ENCODE assay signal across 1 cellular context in genomic region chr16:70694088-70694487, GRCh38.
A peak's percentile ranks its signal among the peaks of the same experiment; 100 is the strongest.
TF ChIP-seq lines count a peak whose summit lies in the region.

No MANE protein-coding gene starts in this region.

TF ChIP-seq in SK-N-SH, 30 proteins besides CTCF, POLR2A, EP300 and RAD21 (continued from another document):
- TF ChIP-seq ZBTB33 (IDR thresholded peaks at IDR 0.05; ENCODE audit: borderline replicate concordance, low read depth) (no peak), SMC3 (IDR thresholded peaks at IDR 0.05; ENCODE audit: low read depth, low read length) (no peak), YY1 (IDR thresholded peaks at IDR 0.05; ENCODE audit: low read depth) (no peak), NFIC (IDR thresholded peaks at IDR 0.05; ENCODE audit: borderline replicate concordance) (peak; percentile 72), TCF12 (IDR thresholded peaks at IDR 0.05) (peak; percentile 84), EZH2phosphoT487 (IDR thresholded peaks at IDR 0.05; ENCODE audit: borderline replicate concordance, low read depth) (no peak), NRF1 (IDR thresholded peaks at IDR 0.05; ENCODE audit: low read depth, low read length) (no peak), FOXJ3 (CRISPR knock-in tag; IDR thresholded peaks at IDR 0.05) (no peak), RFX5 (IDR thresholded peaks at IDR 0.05; ENCODE audit: low read length) (no peak), RXRA (IDR thresholded peaks at IDR 0.05; ENCODE audit: borderline replicate concordance, low read depth) (peak; percentile 94; the same call in 1 of the 2 replicates), CHD2 (IDR thresholded peaks at IDR 0.05; ENCODE audit: low read length, partially characterized antibody) (no peak), MEF2A (IDR thresholded peaks at IDR 0.05; ENCODE audit: borderline replicate concordance, low read depth) (no peak), POLR2AphosphoS5 (IDR thresholded peaks at IDR 0.05; ENCODE audit: low read depth, low read length) (peak; percentile 73; the same call in 1 of the 2 replicates), JUND (IDR thresholded peaks at IDR 0.05) (no peak; the same call in 1 of the 2 replicates), GATA2 (CRISPR knock-in tag; IDR thresholded peaks at IDR 0.05) (no peak), GABPA (IDR thresholded peaks at IDR 0.05; ENCODE audit: low read depth) (no peak), MAX (IDR thresholded peaks at IDR 0.05; ENCODE audit: low read depth) (peak; percentile 48), SIN3A (IDR thresholded peaks at IDR 0.05; ENCODE audit: borderline replicate concordance, low read depth, low read length) (0 out of 2 replicates have a peak, but pooled peaks have one; percentile 9), ELF1 (IDR thresholded peaks at IDR 0.05) (no peak), RCOR1 (IDR thresholded peaks at IDR 0.05; ENCODE audit: low read length) (no peak), PBX3 (IDR thresholded peaks at IDR 0.05) (peak; percentile 45; the same call in 1 of the 2 replicates), FOSL2 (IDR thresholded peaks at IDR 0.05; ENCODE audit: borderline replicate concordance, low read depth) (peak; percentile 93; the same call in 1 of the 2 replicates), FOXM1 (IDR thresholded peaks at IDR 0.05; ENCODE audit: low read depth) (no peak), MXI1 (IDR thresholded peaks at IDR 0.05; ENCODE audit: low read depth, low read length) (no peak), TAF1 (IDR thresholded peaks at IDR 0.05; ENCODE audit: borderline replicate concordance, low read depth, low read length) (no peak)
- TF ChIP-seq, protein P1, sequence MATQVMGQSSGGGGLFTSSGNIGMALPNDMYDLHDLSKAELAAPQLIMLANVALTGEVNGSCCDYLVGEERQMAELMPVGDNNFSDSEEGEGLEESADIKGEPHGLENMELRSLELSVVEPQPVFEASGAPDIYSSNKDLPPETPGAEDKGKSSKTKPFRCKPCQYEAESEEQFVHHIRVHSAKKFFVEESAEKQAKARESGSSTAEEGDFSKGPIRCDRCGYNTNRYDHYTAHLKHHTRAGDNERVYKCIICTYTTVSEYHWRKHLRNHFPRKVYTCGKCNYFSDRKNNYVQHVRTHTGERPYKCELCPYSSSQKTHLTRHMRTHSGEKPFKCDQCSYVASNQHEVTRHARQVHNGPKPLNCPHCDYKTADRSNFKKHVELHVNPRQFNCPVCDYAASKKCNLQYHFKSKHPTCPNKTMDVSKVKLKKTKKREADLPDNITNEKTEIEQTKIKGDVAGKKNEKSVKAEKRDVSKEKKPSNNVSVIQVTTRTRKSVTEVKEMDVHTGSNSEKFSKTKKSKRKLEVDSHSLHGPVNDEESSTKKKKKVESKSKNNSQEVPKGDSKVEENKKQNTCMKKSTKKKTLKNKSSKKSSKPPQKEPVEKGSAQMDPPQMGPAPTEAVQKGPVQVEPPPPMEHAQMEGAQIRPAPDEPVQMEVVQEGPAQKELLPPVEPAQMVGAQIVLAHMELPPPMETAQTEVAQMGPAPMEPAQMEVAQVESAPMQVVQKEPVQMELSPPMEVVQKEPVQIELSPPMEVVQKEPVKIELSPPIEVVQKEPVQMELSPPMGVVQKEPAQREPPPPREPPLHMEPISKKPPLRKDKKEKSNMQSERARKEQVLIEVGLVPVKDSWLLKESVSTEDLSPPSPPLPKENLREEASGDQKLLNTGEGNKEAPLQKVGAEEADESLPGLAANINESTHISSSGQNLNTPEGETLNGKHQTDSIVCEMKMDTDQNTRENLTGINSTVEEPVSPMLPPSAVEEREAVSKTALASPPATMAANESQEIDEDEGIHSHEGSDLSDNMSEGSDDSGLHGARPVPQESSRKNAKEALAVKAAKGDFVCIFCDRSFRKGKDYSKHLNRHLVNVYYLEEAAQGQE (IDR thresholded peaks at IDR 0.05; ENCODE audit: low read depth, low read length) = no peak
- TF ChIP-seq, protein P2, sequence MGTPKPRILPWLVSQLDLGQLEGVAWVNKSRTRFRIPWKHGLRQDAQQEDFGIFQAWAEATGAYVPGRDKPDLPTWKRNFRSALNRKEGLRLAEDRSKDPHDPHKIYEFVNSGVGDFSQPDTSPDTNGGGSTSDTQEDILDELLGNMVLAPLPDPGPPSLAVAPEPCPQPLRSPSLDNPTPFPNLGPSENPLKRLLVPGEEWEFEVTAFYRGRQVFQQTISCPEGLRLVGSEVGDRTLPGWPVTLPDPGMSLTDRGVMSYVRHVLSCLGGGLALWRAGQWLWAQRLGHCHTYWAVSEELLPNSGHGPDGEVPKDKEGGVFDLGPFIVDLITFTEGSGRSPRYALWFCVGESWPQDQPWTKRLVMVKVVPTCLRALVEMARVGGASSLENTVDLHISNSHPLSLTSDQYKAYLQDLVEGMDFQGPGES (IDR thresholded peaks at IDR 0.05; ENCODE audit: low read depth, low read length) = no peak
- TF ChIP-seq, protein P3, sequence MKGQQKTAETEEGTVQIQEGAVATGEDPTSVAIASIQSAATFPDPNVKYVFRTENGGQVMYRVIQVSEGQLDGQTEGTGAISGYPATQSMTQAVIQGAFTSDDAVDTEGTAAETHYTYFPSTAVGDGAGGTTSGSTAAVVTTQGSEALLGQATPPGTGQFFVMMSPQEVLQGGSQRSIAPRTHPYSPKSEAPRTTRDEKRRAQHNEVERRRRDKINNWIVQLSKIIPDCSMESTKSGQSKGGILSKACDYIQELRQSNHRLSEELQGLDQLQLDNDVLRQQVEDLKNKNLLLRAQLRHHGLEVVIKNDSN (IDR thresholded peaks at IDR 0.05; ENCODE audit: borderline replicate concordance, low read depth) = no peak
- TF ChIP-seq, protein P4, sequence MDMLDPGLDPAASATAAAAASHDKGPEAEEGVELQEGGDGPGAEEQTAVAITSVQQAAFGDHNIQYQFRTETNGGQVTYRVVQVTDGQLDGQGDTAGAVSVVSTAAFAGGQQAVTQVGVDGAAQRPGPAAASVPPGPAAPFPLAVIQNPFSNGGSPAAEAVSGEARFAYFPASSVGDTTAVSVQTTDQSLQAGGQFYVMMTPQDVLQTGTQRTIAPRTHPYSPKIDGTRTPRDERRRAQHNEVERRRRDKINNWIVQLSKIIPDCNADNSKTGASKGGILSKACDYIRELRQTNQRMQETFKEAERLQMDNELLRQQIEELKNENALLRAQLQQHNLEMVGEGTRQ (IDR thresholded peaks at IDR 0.05; ENCODE audit: borderline replicate concordance, low read depth, low read length) = no peak
